ENCODE assay signal across 35 cellular contexts in genomic region chr20:32075534-32075933, GRCh38.
"Had no signal": no experiment of that assay in that cellular context is flagged by ENCODE, and none has a peak within 500 bp of the region (broad histone marks: within the 10 kb centered on the region; RNA-seq: fewer than 3 reads in every experiment).

No MANE protein-coding gene starts in this region.

- H3K27ac Mint-ChIP-seq: activated B cell treated with CpG ODN at 0.5 μM for 24 hours; activated CD4-positive, alpha-beta memory T cell treated with anti-CD3 and anti-CD28 coated beads for 36 hours; activated CD4-positive, alpha-beta T cell treated with anti-CD3 and anti-CD28 coated beads, Interleukin-2, amount 10 ng/mL, durations not matched to agents 24 days and 14 days; activated CD8-positive, alpha-beta T cell treated with anti-CD3 and anti-CD28 coated beads for 36 hours; activated naive CD4-positive, alpha-beta T cell treated with anti-CD3 and anti-CD28 coated beads, Interleukin-2, amount 10 ng/mL, durations not matched to agents 7 days and 5 days; activated naive CD4-positive, alpha-beta T cell treated with anti-CD3 and anti-CD28 coated beads, Interleukin-2, amount 50 U/mL, for 24 hours; activated naive CD8-positive, alpha-beta T cell; activated naive CD8-positive, alpha-beta T cell treated with anti-CD3 and anti-CD28 coated beads, Interleukin-2, amount 10 ng/mL, durations not matched to agents 7 days and 5 days; activated naive CD8-positive, alpha-beta T cell treated with anti-CD3 and anti-CD28 coated beads, Interleukin-2, amount 50 U/mL, for 24 hours; activated T-helper 2 cell treated with anti-CD3 and anti-CD28 coated beads, Interferon-gamma antibody, Interleukin-2, Interleukin-4, amounts not matched to agents 10 μg/mL and 5 μg/mL and 100 μg/mL, durations not matched to agents 14 hours and 24 hours and 36 hours; brain; T-helper 1 cell treated with Interleukin-12 subunit alpha and Interleukin-12 subunit beta and Interleukin-4 antibody, amounts not matched to agents 30 μg/mL and 1 μg/mL, for 36 hours; T-helper 2 cell treated with Interferon-gamma antibody and Interleukin-4, amounts not matched to agents 5 μg/mL and 100 μg/mL, for 36 hours had no signal

- DNase-seq: activated B cell treated with CpG ODN at 0.5 μM for 24 hours; activated CD4-positive, alpha-beta memory T cell treated with anti-CD3 and anti-CD28 coated beads for 36 hours; activated CD4-positive, alpha-beta T cell treated with anti-CD3 and anti-CD28 coated beads for 4 hours; activated CD4-positive, alpha-beta T cell treated with anti-CD3 and anti-CD28 coated beads, Interleukin-2, amount 10 ng/mL, durations not matched to agents 24 days and 14 days; activated CD4-positive, alpha-beta T cell treated with anti-CD3 and anti-CD28 coated beads, Interleukin-2, amount 50 U/mL, for 1 hour; activated CD4-positive, alpha-beta T cell treated with anti-CD3 and anti-CD28 coated beads, Interleukin-2, amount 50 U/mL, for 4 hours; activated CD4-positive, CD25-positive, alpha-beta regulatory T cell treated with anti-CD3 and anti-CD28 coated beads, Interleukin-2, amount 50 U/mL, for 72 hours; activated CD8-positive, alpha-beta memory T cell treated with anti-CD3 and anti-CD28 coated beads, Interleukin-2, amount 50 U/mL, for 4 hours; activated CD8-positive, alpha-beta T cell treated with anti-CD3 and anti-CD28 coated beads for 36 hours; activated effector memory CD4-positive, alpha-beta T cell treated with Interleukin-2 at 50 U/mL for 16 hours; activated gamma-delta T cell; activated naive CD4-positive, alpha-beta T cell treated with anti-CD3 and anti-CD28 coated beads, Interleukin-2, amount 10 ng/mL, durations not matched to agents 7 days and 5 days; activated naive CD4-positive, alpha-beta T cell treated with Interleukin-2 at 50 U/mL for 16 hours; activated naive CD8-positive, alpha-beta T cell treated with anti-CD3 and anti-CD28 coated beads, Interleukin-2, amount 10 ng/mL, durations not matched to agents 7 days and 5 days; activated naive CD8-positive, alpha-beta T cell treated with anti-CD3 and anti-CD28 coated beads, Interleukin-2, amount 50 U/mL, for 24 hours; activated T-cell treated with anti-CD3 and anti-CD28 coated beads for 4 hours; activated T-cell treated with anti-CD3 and anti-CD28 coated beads, Interleukin-2, amount 50 U/mL, for 1 hour; activated T-cell treated with anti-CD3 and anti-CD28 coated beads, Interleukin-2, amount 50 U/mL, for 48 hours; amygdala; anterior cingulate cortex; caudate nucleus; cerebellar nuclear complex; T-helper 1 cell; T-helper 2 cell; T-helper 9 cell had no signal

- H3K4me1 ChIP-seq: ascending aorta had no signal

- H3K4me3 ChIP-seq: ascending aorta, cardiac muscle cell had no signal

- H3K9me3 ChIP-seq: ascending aorta had no signal

- H3K36me3 Mint-ChIP-seq: activated CD4-positive, alpha-beta memory T cell treated with anti-CD3 and anti-CD28 coated beads for 36 hours; activated naive CD4-positive, alpha-beta T cell treated with anti-CD3 and anti-CD28 coated beads, Interleukin-2, amount 10 ng/mL, durations not matched to agents 7 days and 5 days; activated naive CD4-positive, alpha-beta T cell treated with anti-CD3 and anti-CD28 coated beads, Interleukin-2, amount 50 U/mL, for 24 hours; activated naive CD8-positive, alpha-beta T cell; activated naive CD8-positive, alpha-beta T cell treated with anti-CD3 and anti-CD28 coated beads, Interleukin-2, amount 10 ng/mL, durations not matched to agents 7 days and 5 days; brain had no signal

- H3K4me1 Mint-ChIP-seq: activated CD4-positive, alpha-beta T cell treated with anti-CD3 and anti-CD28 coated beads, Interleukin-2, amount 10 ng/mL, durations not matched to agents 24 days and 14 days; activated naive CD4-positive, alpha-beta T cell treated with anti-CD3 and anti-CD28 coated beads, Interleukin-2, amount 10 ng/mL, durations not matched to agents 7 days and 5 days; activated naive CD4-positive, alpha-beta T cell treated with anti-CD3 and anti-CD28 coated beads, Interleukin-2, amount 50 U/mL, for 24 hours; activated naive CD8-positive, alpha-beta T cell treated with anti-CD3 and anti-CD28 coated beads, Interleukin-2, amount 50 U/mL, for 24 hours; central memory CD8-positive, alpha-beta T cell had no signal

- H3K36me3 ChIP-seq: ascending aorta, cardiac muscle cell had no signal

- H3K27me3 Mint-ChIP-seq: activated B cell treated with CpG ODN at 0.5 μM for 24 hours had no signal

- H3K27me3 ChIP-seq: ascending aorta had no signal

- H3K9me3 Mint-ChIP-seq: activated B cell treated with CpG ODN at 0.5 μM for 24 hours; activated CD4-positive, alpha-beta memory T cell treated with anti-CD3 and anti-CD28 coated beads for 36 hours; activated CD4-positive, alpha-beta T cell treated with anti-CD3 and anti-CD28 coated beads, Interleukin-2, amount 10 ng/mL, durations not matched to agents 24 days and 14 days; activated CD8-positive, alpha-beta T cell treated with anti-CD3 and anti-CD28 coated beads for 36 hours; activated naive CD4-positive, alpha-beta T cell treated with anti-CD3 and anti-CD28 coated beads, Interleukin-2, amount 10 ng/mL, durations not matched to agents 7 days and 5 days; activated naive CD4-positive, alpha-beta T cell treated with anti-CD3 and anti-CD28 coated beads, Interleukin-2, amount 50 U/mL, for 24 hours; activated naive CD8-positive, alpha-beta T cell treated with anti-CD3 and anti-CD28 coated beads, Interleukin-2, amount 10 ng/mL, durations not matched to agents 7 days and 5 days; activated naive CD8-positive, alpha-beta T cell treated with anti-CD3 and anti-CD28 coated beads, Interleukin-2, amount 50 U/mL, for 24 hours; activated T-helper 2 cell treated with anti-CD3 and anti-CD28 coated beads, Interferon-gamma antibody, Interleukin-2, Interleukin-4, amounts not matched to agents 10 μg/mL and 5 μg/mL and 100 μg/mL, durations not matched to agents 14 hours and 24 hours and 36 hours; brain; central memory CD8-positive, alpha-beta T cell; T-helper 1 cell treated with Interleukin-12 subunit alpha and Interleukin-12 subunit beta and Interleukin-4 antibody, amounts not matched to agents 30 μg/mL and 1 μg/mL, for 36 hours; T-helper 2 cell treated with Interferon-gamma antibody and Interleukin-4, amounts not matched to agents 5 μg/mL and 100 μg/mL, for 36 hours had no signal

- H3K27ac ChIP-seq: ascending aorta, cardiac muscle cell, VCaP had no signal

- H3K4me3 Mint-ChIP-seq: activated B cell treated with CpG ODN at 0.5 μM for 24 hours; activated CD4-positive, alpha-beta memory T cell treated with anti-CD3 and anti-CD28 coated beads for 36 hours; activated CD4-positive, alpha-beta T cell treated with anti-CD3 and anti-CD28 coated beads, Interleukin-2, amount 10 ng/mL, durations not matched to agents 24 days and 14 days; activated CD8-positive, alpha-beta T cell treated with anti-CD3 and anti-CD28 coated beads for 36 hours; activated naive CD4-positive, alpha-beta T cell treated with anti-CD3 and anti-CD28 coated beads, Interleukin-2, amount 10 ng/mL, durations not matched to agents 7 days and 5 days; activated naive CD4-positive, alpha-beta T cell treated with anti-CD3 and anti-CD28 coated beads, Interleukin-2, amount 50 U/mL, for 24 hours; activated naive CD8-positive, alpha-beta T cell; activated naive CD8-positive, alpha-beta T cell treated with anti-CD3 and anti-CD28 coated beads, Interleukin-2, amount 10 ng/mL, durations not matched to agents 7 days and 5 days; activated naive CD8-positive, alpha-beta T cell treated with anti-CD3 and anti-CD28 coated beads, Interleukin-2, amount 50 U/mL, for 24 hours; brain; central memory CD8-positive, alpha-beta T cell; T-helper 1 cell treated with Interleukin-12 subunit alpha and Interleukin-12 subunit beta and Interleukin-4 antibody, amounts not matched to agents 30 μg/mL and 1 μg/mL, for 36 hours; T-helper 2 cell treated with Interferon-gamma antibody and Interleukin-4, amounts not matched to agents 5 μg/mL and 100 μg/mL, for 36 hours had no signal
